Comparison of ENCODE assay signal across 14 cellular contexts in genomic region chr2:138649571-138649970, GRCh38.
DNase-seq lines count a peak whose midpoint lies in the region; ATAC-seq and TF ChIP-seq lines count a peak whose summit lies in the region.
"Had no signal": no experiment of that assay in that cellular context is flagged by ENCODE, and none has a peak within 500 bp of the region (broad histone marks: within the 10 kb centered on the region; RNA-seq: fewer than 3 reads in every experiment).

No MANE protein-coding gene starts in this region.

- no TSS peak for BruUV-seq in mammary epithelial cell (replicated peaks; lab: Mats Ljungman, UMichigan)

- H3K79me2 ChIP-seq in mammary epithelial cell (ENCODE audit: insufficient read depth, low read length) (no peaks in the 10 kb centered on the region), SK-N-SH (ENCODE audit: insufficient read depth) (no peaks in the 10 kb centered on the region)

- H3F3A ChIP-seq in SK-N-SH (replicated peaks; ENCODE audit: insufficient read depth), result no peaks in the 10 kb centered on the region

- ATAC-seq in left lung (peak; percentile 30), GM18519 (IDR thresholded peaks at IDR 0.05; ENCODE audit: low FRiP score, unreplicated experiment) (no peak), GM18511 (IDR thresholded peaks at IDR 0.05; ENCODE audit: unreplicated experiment) (no peak)
- ATAC-seq: GM12878 had no signal

- H3K27me3 ChIP-seq in mammary epithelial cell (ENCODE audit: insufficient read depth, low read length) (no peaks in the 10 kb centered on the region), breast epithelium (no peaks in the 10 kb centered on the region), MG63 (no peaks in the 10 kb centered on the region), left lung (no peaks in the 10 kb centered on the region), SK-N-SH (ENCODE audit: insufficient read depth) (no peaks in the 10 kb centered on the region)
- H3K27me3 ChIP-seq: BLaER1 treated with 17β-estradiol and CSF1 and Interleukin-3, amounts not matched to agents 10 nM and 100 nM had no signal

- in situ Hi-C loops in mammary epithelial cell (cut with MboI; ENCODE audit: low sequenced_read_pairs in 2 of 2), result no loop called here

- H3K4me1 ChIP-seq in mammary epithelial cell (ENCODE audit: insufficient read depth, low read length) (no peaks in the 10 kb centered on the region), breast epithelium (no peaks in the 10 kb centered on the region), left lung (no peaks in the 10 kb centered on the region), SK-N-SH (ENCODE audit: control insufficient read depth in 1 of 2, insufficient read depth in 2 of 2, low read depth in 1 of 2, low read length in 1 of 2) (peaks cover 0 to 3% of the 10 kb centered on the region in 2 experiments; a peak in 1 of 4 replicates)
- H3K4me1 ChIP-seq: BLaER1 treated with 17β-estradiol and CSF1 and Interleukin-3, amounts not matched to agents 10 nM and 100 nM had no signal

- POLR2A ChIA-PET in SK-N-SH (lab: Yijun Ruan, JAX), result no interaction called here

- peaks cover 5% of the 10 kb centered on the region for H3K9me3 ChIP-seq in mammary epithelial cell (replicated peaks; ENCODE audit: insufficient read depth, low read length)
- H3K9me3 ChIP-seq in breast epithelium, result no peaks in the 10 kb centered on the region
- no peaks in the 10 kb centered on the region for H3K9me3 ChIP-seq in MG63
- no peaks in the 10 kb centered on the region for H3K9me3 ChIP-seq in left lung
- no peaks in the 10 kb centered on the region for H3K9me3 ChIP-seq in SK-N-SH
- H3K9me3 ChIP-seq: BLaER1 treated with 17β-estradiol and CSF1 and Interleukin-3, amounts not matched to agents 10 nM and 100 nM had no signal

- CTCF ChIA-PET in mammary epithelial cell (lab: Charles Lee; ENCODE audit: low non-redundant PET), result no interaction called here
- CTCF ChIA-PET in SK-N-SH (lab: Yijun Ruan, JAX), result no interaction called here

- DNase-seq in mammary epithelial cell (peak; percentile 39), breast epithelium (ENCODE audit: low spot score in 2 of 2) (no peak), MG63 (peak; percentile 71), epithelial cell of prostate (ENCODE audit: low read depth, low spot score) (peak; percentile 14), left lung (no peak), SK-N-SH (no peak)
- DNase-seq: ACHN; CD4-positive, CD25-positive, alpha-beta regulatory T cell; DMS53 had no signal

- WGBS in mammary epithelial cell (ENCODE audit: low coverage, missing lambda C conversion rate), result 14% methylated on average over 1 of the region's 1 CpG
- WGBS in SK-N-SH (ENCODE audit: low lambda C conversion rate), result 29% methylated on average over 1 of the region's 1 CpG

- H3K9me2 ChIP-seq in SK-N-SH, result no peaks in the 10 kb centered on the region

- H2AFZ ChIP-seq in mammary epithelial cell (ENCODE audit: low read depth, low read length) (no peak overlapping the region), SK-N-SH (ENCODE audit: low read depth) (no peak overlapping the region)

- no peak overlapping the region for H3K27ac ChIP-seq in mammary epithelial cell (ENCODE audit: insufficient read depth, low read depth, low read length)
- H3K27ac ChIP-seq in breast epithelium, result no peak overlapping the region
- H3K27ac ChIP-seq in epithelial cell of prostate, result no peak overlapping the region
- no peak overlapping the region for H3K27ac ChIP-seq in left lung
- no peak overlapping the region for H3K27ac ChIP-seq in SK-N-SH (ENCODE audit: low read depth in 2 of 2, low read length in 1 of 2)
- H3K27ac ChIP-seq: 22Rv1; BLaER1 treated with 17β-estradiol and CSF1 and Interleukin-3, amounts not matched to agents 10 nM and 100 nM had no signal

- intact Hi-C loops in mammary epithelial cell (cut with micrococcal nuclease), result no loop called here
- intact Hi-C loops in breast epithelium (cut with DNase I; ENCODE audit: low total_unique reads), result no loop called here
- intact Hi-C loops in left lung (cut with DNase I), result no loop called here

- H3K4me3 ChIP-seq in mammary epithelial cell (replicated peaks in 1 of 3; ENCODE audit: insufficient read depth in 1 of 3, low read depth in 2 of 3, low read length in 3 of 3) (no peak overlapping the region), breast epithelium (no peak overlapping the region), MG63 (no peak overlapping the region), left lung (no peak overlapping the region), SK-N-SH (ENCODE audit: low read depth in 2 of 2, low read length in 1 of 2) (no peak overlapping the region)
- H3K4me3 ChIP-seq: BLaER1 treated with 17β-estradiol and CSF1 and Interleukin-3, amounts not matched to agents 10 nM and 100 nM; GM12878 had no signal

- TF ChIP-seq EP300 in SK-N-SH (IDR thresholded peaks at IDR 0.05; ENCODE audit: borderline replicate concordance in 1 of 2, low read depth in 1 of 2, low read length in 1 of 2), result no peak

- TF ChIP-seq POLR2A in breast epithelium (IDR thresholded peaks at IDR 0.05), result no peak

- H3K4me2 ChIP-seq in mammary epithelial cell (ENCODE audit: insufficient read depth, low read depth, low read length) (no peak overlapping the region), SK-N-SH (no peak overlapping the region; the same call in 1 of the 2 replicates)
- H3K4me2 ChIP-seq: BLaER1 treated with 17β-estradiol and CSF1 and Interleukin-3, amounts not matched to agents 10 nM and 100 nM had no signal

- H3K9ac ChIP-seq in mammary epithelial cell (ENCODE audit: insufficient read depth, low read length) (no peak overlapping the region), SK-N-SH (no peak overlapping the region)
- H3K9ac ChIP-seq: BLaER1 treated with 17β-estradiol and CSF1 and Interleukin-3, amounts not matched to agents 10 nM and 100 nM had no signal

- no peak for TF ChIP-seq CTCF in mammary epithelial cell (conservative IDR thresholded peaks at IDR 0.05 in 1 of 2, IDR thresholded peaks at IDR 0.05 in 1 of 2; ENCODE audit: extremely low read depth in 1 of 2, insufficient read depth in 1 of 2, low read depth in 1 of 2, low read length in 2 of 2)
- TF ChIP-seq CTCF in breast epithelium (IDR thresholded peaks at IDR 0.05), result no peak
- no peak for TF ChIP-seq CTCF in left lung (IDR thresholded peaks at IDR 0.05)
- no peak for TF ChIP-seq CTCF in SK-N-SH (IDR thresholded peaks at IDR 0.05)

- dilution Hi-C loops in mammary epithelial cell (cut with HindIII; ENCODE audit: low sequenced_read_pairs), result no loop called here

- no peak for TF ChIP-seq RAD21 in SK-N-SH (IDR thresholded peaks at IDR 0.05; ENCODE audit: low read length)

- H3K36me3 ChIP-seq in mammary epithelial cell (ENCODE audit: insufficient read depth, low read length) (no peaks in the 10 kb centered on the region), breast epithelium (no peaks in the 10 kb centered on the region), MG63 (no peaks in the 10 kb centered on the region), left lung (no peaks in the 10 kb centered on the region), SK-N-SH (replicated peaks in 1 of 2; ENCODE audit: control insufficient read depth in 1 of 2, insufficient read depth in 2 of 2, low read length in 1 of 2) (no peaks in the 10 kb centered on the region)
- H3K36me3 ChIP-seq: BLaER1 treated with 17β-estradiol and CSF1 and Interleukin-3, amounts not matched to agents 10 nM and 100 nM had no signal

- no peaks in the 10 kb centered on the region for H4K20me1 ChIP-seq in mammary epithelial cell (ENCODE audit: insufficient read depth, low read length)
- no peaks in the 10 kb centered on the region for H4K20me1 ChIP-seq in SK-N-SH (ENCODE audit: insufficient read depth)
- H4K20me1 ChIP-seq: BLaER1 treated with 17β-estradiol and CSF1 and Interleukin-3, amounts not matched to agents 10 nM and 100 nM had no signal

TF ChIP-seq in SK-N-SH, 30 proteins besides CTCF, POLR2A, EP300 and RAD21 (continues in another document):
- TF ChIP-seq FOXJ3 (CRISPR knock-in tag; IDR thresholded peaks at IDR 0.05), result no peak
- no peak for TF ChIP-seq RCOR1 (IDR thresholded peaks at IDR 0.05; ENCODE audit: low read length)
- TF ChIP-seq MAX (IDR thresholded peaks at IDR 0.05; ENCODE audit: low read depth), result no peak
- TF ChIP-seq PBX3 (IDR thresholded peaks at IDR 0.05), result no peak
- TF ChIP-seq ELF1 (IDR thresholded peaks at IDR 0.05), result no peak
- no peak for TF ChIP-seq TEAD4 (IDR thresholded peaks at IDR 0.05; ENCODE audit: borderline replicate concordance, insufficient read depth)

Comparison
In these comparisons a context has a peak if more than half of its experiments do, and no peak if none do; other contexts are left out.
1. DNase-seq: peak in mammary epithelial cell (single experiment), MG63 (single experiment) and epithelial cell of prostate (single experiment); none in breast epithelium (0 of 2), left lung (0 of 2) and SK-N-SH (single experiment).